In genomic region chr1:178796013-178796412, GRCh38 we compare ENCODE assay signal across 20 cellular contexts.
"Had no signal": no experiment of that assay in that cellular context is flagged by ENCODE, and none has a peak within 500 bp of the region (broad histone marks: within the 10 kb centered on the region; RNA-seq: fewer than 3 reads in every experiment).

No MANE protein-coding gene starts in this region.

- H3K36me3 ChIP-seq: neutrophil, thyroid gland, upper lobe of right lung, vagina had no signal

- DNase-seq: effector CD4-positive, alpha-beta T cell; heart right ventricle; hypothalamus; kidney glomerular epithelial cell; naive thymus-derived CD8-positive, alpha-beta T cell; psoas muscle; retina; right lobe of liver; spleen; stimulated activated CD4-positive, alpha-beta T cell treated with anti-CD3 and anti-CD28 coated beads, Interleukin-15, amount 100 ng/mL, for 24 hours; stimulated activated CD4-positive, alpha-beta T cell treated with anti-CD3 and anti-CD28 coated beads, Interleukin-1b, Interleukin-23, amount 100 ng/mL, for 48 hours; stimulated activated CD4-positive, alpha-beta T cell treated with anti-CD3 and anti-CD28 coated beads, Interleukin-4, amount 100 ng/mL, for 24 hours; stimulated activated naive CD4-positive, alpha-beta T cell; stomach; substantia nigra; thyroid gland; upper lobe of right lung had no signal

- H3K4me1 ChIP-seq: heart right ventricle, psoas muscle, right lobe of liver, stomach, upper lobe of right lung, vagina had no signal

- H3K4me3 Mint-ChIP-seq: naive thymus-derived CD8-positive, alpha-beta T cell had no signal

- ATAC-seq: heart right ventricle; naive thymus-derived CD8-positive, alpha-beta T cell; psoas muscle; right lobe of liver; upper lobe of right lung had no signal

- H3K27me3 ChIP-seq: heart right ventricle, neutrophil, right lobe of liver, spleen, stomach, thyroid gland, upper lobe of right lung, vagina had no signal

- H3K9me3 ChIP-seq: neutrophil, right lobe of liver, thyroid gland, upper lobe of right lung, vagina had no signal

- H3K4me3 ChIP-seq: coronary artery, heart right ventricle, psoas muscle, right lobe of liver, spleen, stomach, thyroid gland, upper lobe of right lung, vagina had no signal

- H3K27ac Mint-ChIP-seq: naive thymus-derived CD8-positive, alpha-beta T cell had no signal

- H3K27me3 Mint-ChIP-seq: naive thymus-derived CD8-positive, alpha-beta T cell had no signal
